In genomic region chr9:5643005-5643624, GRCh38 we compare ENCODE assay signal across 20 cellular contexts.
"Had no signal": no experiment of that assay in that cellular context is flagged by ENCODE, and none has a peak within 500 bp of the region (broad histone marks: within the 10 kb centered on the region; RNA-seq: fewer than 3 reads in every experiment).

No MANE protein-coding gene starts in this region.

- H3K4me3 Mint-ChIP-seq: activated naive CD8-positive, alpha-beta T cell treated with anti-CD3 and anti-CD28 coated beads, Interleukin-2, amount 10 ng/mL, durations not matched to agents 7 days and 5 days; effector memory CD8-positive, alpha-beta T cell; nephron; stimulated activated naive CD8-positive, alpha-beta T cell treated with anti-CD3 and anti-CD28 coated beads, Interleukin-15, Interleukin-2, amounts not matched to agents 100 ng/mL and 50 ng/mL, for 24 hours; T-helper 2 cell treated with Interferon-gamma antibody and Interleukin-4, amounts not matched to agents 5 μg/mL and 100 μg/mL, for 36 hours had no signal

- H3K27me3 ChIP-seq: SJSA1, upper lobe of left lung had no signal

- H3K27ac ChIP-seq: SJSA1, upper lobe of left lung had no signal

- H3K4me1 Mint-ChIP-seq: nephron had no signal

- H3K27ac Mint-ChIP-seq: activated naive CD8-positive, alpha-beta T cell treated with anti-CD3 and anti-CD28 coated beads, Interleukin-2, amount 10 ng/mL, durations not matched to agents 7 days and 5 days; effector memory CD8-positive, alpha-beta T cell; nephron; stimulated activated naive CD8-positive, alpha-beta T cell treated with anti-CD3 and anti-CD28 coated beads, Interleukin-15, Interleukin-2, amounts not matched to agents 100 ng/mL and 50 ng/mL, for 24 hours; T-helper 2 cell treated with Interferon-gamma antibody and Interleukin-4, amounts not matched to agents 5 μg/mL and 100 μg/mL, for 36 hours had no signal

- H3K4me3 ChIP-seq: SJSA1, upper lobe of left lung had no signal

- DNase-seq: activated CD4-positive, CD25-positive, alpha-beta regulatory T cell treated with anti-CD3 and anti-CD28 coated beads, Interleukin-2, amount 50 U/mL, for 72 hours; activated CD8-positive, alpha-beta memory T cell treated with anti-CD3 and anti-CD28 coated beads for 24 hours; activated effector memory CD4-positive, alpha-beta T cell treated with anti-CD3 and anti-CD28 coated beads, Interleukin-2, amount 50 U/mL, for 16 hours; activated naive CD8-positive, alpha-beta T cell treated with anti-CD3 and anti-CD28 coated beads, Interleukin-2, amount 10 ng/mL, durations not matched to agents 7 days and 5 days; activated T-cell treated with anti-CD3 and anti-CD28 coated beads for 4 hours; aorta; dermis blood vessel endothelial cell; effector memory CD8-positive, alpha-beta T cell; head of caudate nucleus; mesendoderm; nucleus accumbens; posterior cingulate gyrus; stimulated activated CD4-positive, alpha-beta T cell treated with anti-CD3 and anti-CD28 coated beads, Interleukin-15, amount 100 ng/mL, for 24 hours; stimulated activated CD4-positive, alpha-beta T cell treated with anti-CD3 and anti-CD28 coated beads, Interleukin-4, amount 100 ng/mL, for 4 hours; stimulated activated CD8-positive, alpha-beta memory T cell treated with anti-CD3 and anti-CD28 coated beads, Interleukin-4, amount 100 ng/mL, for 48 hours; upper lobe of left lung had no signal

- H3K9me3 ChIP-seq: SJSA1, upper lobe of left lung had no signal

- H3K36me3 ChIP-seq: SJSA1, upper lobe of left lung had no signal

- H3K27me3 Mint-ChIP-seq: activated naive CD8-positive, alpha-beta T cell treated with anti-CD3 and anti-CD28 coated beads, Interleukin-2, amount 10 ng/mL, durations not matched to agents 7 days and 5 days; effector memory CD8-positive, alpha-beta T cell; stimulated activated naive CD8-positive, alpha-beta T cell treated with anti-CD3 and anti-CD28 coated beads, Interleukin-15, Interleukin-2, amounts not matched to agents 100 ng/mL and 50 ng/mL, for 24 hours had no signal
